1 cellular context compared by ENCODE assay signal in genomic region chr14:24096545-24097181, GRCh38.
TF ChIP-seq lines count a peak whose summit lies in the region.

No MANE protein-coding gene starts in this region.

TF ChIP-seq in HepG2, 621 proteins besides CTCF, POLR2A, EP300 and RAD21 (continued from another document and continues in another):
- TF ChIP-seq LBX2 (CRISPR knock-in tag; IDR thresholded peaks at IDR 0.05; ENCODE audit: borderline replicate concordance) (0 out of 2 replicates have a peak, but pooled peaks have one; percentile 58), KIAA2018 (CRISPR knock-in tag; IDR thresholded peaks at IDR 0.05; ENCODE audit: borderline replicate concordance) (0 out of 2 replicates have a peak, but pooled peaks have one; percentile 80), ZNF747 (CRISPR knock-in tag; IDR thresholded peaks at IDR 0.05; ENCODE audit: borderline replicate concordance) (peak; percentile 51; the same call in 1 of the 2 replicates), BORCS8-MEF2B (CRISPR knock-in tag; IDR thresholded peaks at IDR 0.05) (0 out of 2 replicates have a peak, but pooled peaks have one; percentile 81), MTA3 (CRISPR knock-in tag; IDR thresholded peaks at IDR 0.05) (peak; percentile 75; the same call in 1 of the 2 replicates), ATF3 (CRISPR knock-in tag; IDR thresholded peaks at IDR 0.05) (peak; percentile 45; the same call in 1 of the 2 replicates), ZNF776 (CRISPR knock-in tag; IDR thresholded peaks at IDR 0.05) (peak; percentile 66; the same call in 1 of the 2 replicates), RBM22 (optimal IDR thresholded peaks at IDR 0.05; ENCODE audit: low read length) (peak; percentile 96), ZNF580 (CRISPR knock-in tag; IDR thresholded peaks at IDR 0.05; ENCODE audit: borderline replicate concordance, low read depth) (0 out of 2 replicates have a peak, but pooled peaks have one; percentile 23), HDAC2 (CRISPR knock-in tag; IDR thresholded peaks at IDR 0.05) (no peak; the same call in 1 of the 2 replicates), WIZ (CRISPR knock-in tag; IDR thresholded peaks at IDR 0.05) (peak; percentile 24; the same call in 1 of the 2 replicates), DZIP1 (CRISPR knock-in tag; IDR thresholded peaks at IDR 0.05) (no peak), HNRNPL (IDR thresholded peaks at IDR 0.05; ENCODE audit: low read depth, low read length) (0 out of 2 replicates have a peak, but pooled peaks have one; percentile 51), TOPORS (CRISPR knock-in tag; IDR thresholded peaks at IDR 0.05) (peak; percentile 52; the same call in 1 of the 2 replicates), SP5 (CRISPR knock-in tag; IDR thresholded peaks at IDR 0.05; ENCODE audit: borderline replicate concordance, low read depth) (0 out of 2 replicates have a peak, but pooled peaks have one; percentile 12), ZNF33B (CRISPR knock-in tag; IDR thresholded peaks at IDR 0.05) (no peak), BRD4 (CRISPR knock-in tag; IDR thresholded peaks at IDR 0.05) (0 out of 2 replicates have a peak, but pooled peaks have one; percentile 62), POLR2AphosphoS5 (IDR thresholded peaks at IDR 0.05; ENCODE audit: low read depth, low read length) (peak; percentile 78), ZNF333 (CRISPR knock-in tag; IDR thresholded peaks at IDR 0.05; ENCODE audit: borderline replicate concordance) (peak; percentile 90; the same call in 1 of the 2 replicates), FOXA1 (IDR thresholded peaks at IDR 0.05) (no peak), FOXA1 (CRISPR knock-in tag; IDR thresholded peaks at IDR 0.05) (0 out of 2 replicates have a peak, but pooled peaks have one; percentile 2), MEIS1 (CRISPR knock-in tag; IDR thresholded peaks at IDR 0.05; ENCODE audit: borderline replicate concordance) (peak; percentile 69; the same call in 1 of the 2 replicates), NFIC (IDR thresholded peaks at IDR 0.05; ENCODE audit: low read length) (no peak), FOSL2 (CRISPR knock-in tag; IDR thresholded peaks at IDR 0.05) (no peak), THAP7 (CRISPR knock-in tag; IDR thresholded peaks at IDR 0.05) (peak; percentile 67; the same call in 1 of the 2 replicates), ZNF790 (CRISPR knock-in tag; IDR thresholded peaks at IDR 0.05; ENCODE audit: borderline replicate concordance) (no peak), ZNF142 (CRISPR knock-in tag; IDR thresholded peaks at IDR 0.05) (peak; percentile 33; the same call in 1 of the 2 replicates), ZNF512B (CRISPR knock-in tag; IDR thresholded peaks at IDR 0.05; ENCODE audit: borderline replicate concordance) (no peak; the same call in 1 of the 2 replicates), SMC3 (IDR thresholded peaks at IDR 0.05; ENCODE audit: low read length) (no peak), ZMYM4 (CRISPR knock-in tag; IDR thresholded peaks at IDR 0.05) (no peak), REPIN1 (CRISPR knock-in tag; IDR thresholded peaks at IDR 0.05; ENCODE audit: borderline replicate concordance, low read depth) (peak; percentile 38; the same call in 1 of the 2 replicates), RFX3 (CRISPR knock-in tag; IDR thresholded peaks at IDR 0.05) (no peak), ZMAT3 (CRISPR knock-in tag; conservative IDR thresholded peaks at IDR 0.05) (no peak), ZNF550 (CRISPR knock-in tag; IDR thresholded peaks at IDR 0.05; ENCODE audit: borderline replicate concordance) (peak; percentile 95; the same call in 1 of the 2 replicates), CC2D1A (CRISPR knock-in tag; IDR thresholded peaks at IDR 0.05) (peak; percentile 69; the same call in 1 of the 2 replicates), MED1 (CRISPR knock-in tag; IDR thresholded peaks at IDR 0.05) (peak; percentile 42; the same call in 1 of the 2 replicates), PRPF4 (IDR thresholded peaks at IDR 0.05; ENCODE audit: low read depth, low read length, poor library complexity, severe bottlenecking) (no peak), EED (CRISPR knock-in tag; IDR thresholded peaks at IDR 0.05) (0 out of 2 replicates have a peak, but pooled peaks have one; percentile 22)
